In the genomic region with DNA sequence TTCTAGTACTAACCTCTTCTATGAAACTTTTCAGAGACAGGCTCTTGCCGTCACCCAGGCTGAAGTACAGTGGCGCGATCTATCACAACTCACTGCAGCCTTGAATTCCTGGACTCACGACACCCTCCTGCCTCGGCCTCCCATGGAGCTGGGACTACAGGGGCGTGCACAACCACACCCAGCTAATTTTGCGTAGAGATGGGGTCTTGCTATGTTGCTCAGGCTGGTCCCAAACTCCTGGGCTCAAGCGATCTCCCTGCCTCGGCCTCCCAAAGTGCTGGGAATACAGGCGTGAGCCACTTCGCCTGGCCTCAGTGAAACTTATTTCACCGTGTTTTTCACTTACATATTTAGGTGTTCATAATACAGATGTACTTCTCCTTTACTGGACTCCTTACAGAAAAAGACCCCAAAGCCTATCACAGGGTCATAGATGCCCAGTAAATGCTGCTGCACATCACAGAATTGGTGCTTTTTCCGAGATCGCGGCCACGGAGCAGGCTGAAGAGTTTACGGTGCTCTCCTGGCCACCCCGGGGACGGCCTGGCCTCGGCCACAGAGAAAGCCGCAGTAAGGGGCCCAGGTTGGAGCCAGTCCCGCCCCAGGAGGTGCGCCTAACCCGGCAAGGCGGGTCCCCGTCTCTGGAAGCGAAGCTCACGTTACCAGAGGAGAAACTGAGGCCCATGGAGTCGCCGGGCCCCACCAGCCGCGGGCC, we compare ENCODE assay signal across 1 cellular context.
TF ChIP-seq lines count a peak whose summit lies in the region.

No MANE protein-coding gene starts in this region.

TF ChIP-seq in HepG2, 621 proteins besides CTCF, POLR2A, EP300 and RAD21 (continues in another document):
- peak; percentile 88 for TF ChIP-seq ZNF121 (CRISPR knock-in tag; IDR thresholded peaks at IDR 0.05)
- TF ChIP-seq, protein P1, sequence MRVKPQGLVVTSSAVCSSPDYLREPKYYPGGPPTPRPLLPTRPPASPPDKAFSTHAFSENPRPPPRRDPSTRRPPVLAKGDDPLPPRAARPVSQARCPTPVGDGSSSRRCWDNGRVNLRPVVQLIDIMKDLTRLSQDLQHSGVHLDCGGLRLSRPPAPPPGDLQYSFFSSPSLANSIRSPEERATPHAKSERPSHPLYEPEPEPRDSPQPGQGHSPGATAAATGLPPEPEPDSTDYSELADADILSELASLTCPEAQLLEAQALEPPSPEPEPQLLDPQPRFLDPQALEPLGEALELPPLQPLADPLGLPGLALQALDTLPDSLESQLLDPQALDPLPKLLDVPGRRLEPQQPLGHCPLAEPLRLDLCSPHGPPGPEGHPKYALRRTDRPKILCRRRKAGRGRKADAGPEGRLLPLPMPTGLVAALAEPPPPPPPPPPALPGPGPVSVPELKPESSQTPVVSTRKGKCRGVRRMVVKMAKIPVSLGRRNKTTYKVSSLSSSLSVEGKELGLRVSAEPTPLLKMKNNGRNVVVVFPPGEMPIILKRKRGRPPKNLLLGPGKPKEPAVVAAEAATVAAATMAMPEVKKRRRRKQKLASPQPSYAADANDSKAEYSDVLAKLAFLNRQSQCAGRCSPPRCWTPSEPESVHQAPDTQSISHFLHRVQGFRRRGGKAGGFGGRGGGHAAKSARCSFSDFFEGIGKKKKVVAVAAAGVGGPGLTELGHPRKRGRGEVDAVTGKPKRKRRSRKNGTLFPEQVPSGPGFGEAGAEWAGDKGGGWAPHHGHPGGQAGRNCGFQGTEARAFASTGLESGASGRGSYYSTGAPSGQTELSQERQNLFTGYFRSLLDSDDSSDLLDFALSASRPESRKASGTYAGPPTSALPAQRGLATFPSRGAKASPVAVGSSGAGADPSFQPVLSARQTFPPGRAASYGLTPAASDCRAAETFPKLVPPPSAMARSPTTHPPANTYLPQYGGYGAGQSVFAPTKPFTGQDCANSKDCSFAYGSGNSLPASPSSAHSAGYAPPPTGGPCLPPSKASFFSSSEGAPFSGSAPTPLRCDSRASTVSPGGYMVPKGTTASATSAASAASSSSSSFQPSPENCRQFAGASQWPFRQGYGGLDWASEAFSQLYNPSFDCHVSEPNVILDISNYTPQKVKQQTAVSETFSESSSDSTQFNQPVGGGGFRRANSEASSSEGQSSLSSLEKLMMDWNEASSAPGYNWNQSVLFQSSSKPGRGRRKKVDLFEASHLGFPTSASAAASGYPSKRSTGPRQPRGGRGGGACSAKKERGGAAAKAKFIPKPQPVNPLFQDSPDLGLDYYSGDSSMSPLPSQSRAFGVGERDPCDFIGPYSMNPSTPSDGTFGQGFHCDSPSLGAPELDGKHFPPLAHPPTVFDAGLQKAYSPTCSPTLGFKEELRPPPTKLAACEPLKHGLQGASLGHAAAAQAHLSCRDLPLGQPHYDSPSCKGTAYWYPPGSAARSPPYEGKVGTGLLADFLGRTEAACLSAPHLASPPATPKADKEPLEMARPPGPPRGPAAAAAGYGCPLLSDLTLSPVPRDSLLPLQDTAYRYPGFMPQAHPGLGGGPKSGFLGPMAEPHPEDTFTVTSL (CRISPR knock-in tag; IDR thresholded peaks at IDR 0.05; ENCODE audit: borderline replicate concordance) = no peak
- no peak for TF ChIP-seq ZNF562 (CRISPR knock-in tag; IDR thresholded peaks at IDR 0.05; ENCODE audit: borderline replicate concordance)
- no peak for TF ChIP-seq ZNF564 (CRISPR knock-in tag; IDR thresholded peaks at IDR 0.05)
- TF ChIP-seq, protein P2, sequence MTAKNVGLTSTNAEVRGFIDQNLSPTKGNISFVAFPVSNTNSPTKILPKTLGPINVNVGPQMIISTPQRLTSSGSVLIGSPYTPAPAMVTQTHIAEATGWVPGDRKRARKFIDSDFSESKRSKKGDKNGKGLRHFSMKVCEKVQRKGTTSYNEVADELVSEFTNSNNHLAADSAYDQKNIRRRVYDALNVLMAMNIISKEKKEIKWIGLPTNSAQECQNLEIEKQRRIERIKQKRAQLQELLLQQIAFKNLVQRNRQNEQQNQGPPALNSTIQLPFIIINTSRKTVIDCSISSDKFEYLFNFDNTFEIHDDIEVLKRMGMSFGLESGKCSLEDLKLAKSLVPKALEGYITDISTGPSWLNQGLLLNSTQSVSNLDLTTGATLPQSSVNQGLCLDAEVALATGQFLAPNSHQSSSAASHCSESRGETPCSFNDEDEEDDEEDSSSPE (CRISPR knock-in tag; IDR thresholded peaks at IDR 0.05) = 0 out of 2 replicates have a peak, but pooled peaks have one; percentile 3
- TF ChIP-seq ERF (CRISPR knock-in tag; IDR thresholded peaks at IDR 0.05) = no peak
- TF ChIP-seq ZNF17 (CRISPR knock-in tag; IDR thresholded peaks at IDR 0.05) = no peak
- TF ChIP-seq HDAC1 (CRISPR knock-in tag; IDR thresholded peaks at IDR 0.05) = 0 out of 2 replicates have a peak, but pooled peaks have one; percentile 29
- peak; percentile 30; the same call in 1 of the 2 replicates for TF ChIP-seq NAIF1 (CRISPR knock-in tag; IDR thresholded peaks at IDR 0.05; ENCODE audit: borderline replicate concordance)
- no peak for TF ChIP-seq ZNF468 (CRISPR knock-in tag; IDR thresholded peaks at IDR 0.05)
- TF ChIP-seq, protein P3, sequence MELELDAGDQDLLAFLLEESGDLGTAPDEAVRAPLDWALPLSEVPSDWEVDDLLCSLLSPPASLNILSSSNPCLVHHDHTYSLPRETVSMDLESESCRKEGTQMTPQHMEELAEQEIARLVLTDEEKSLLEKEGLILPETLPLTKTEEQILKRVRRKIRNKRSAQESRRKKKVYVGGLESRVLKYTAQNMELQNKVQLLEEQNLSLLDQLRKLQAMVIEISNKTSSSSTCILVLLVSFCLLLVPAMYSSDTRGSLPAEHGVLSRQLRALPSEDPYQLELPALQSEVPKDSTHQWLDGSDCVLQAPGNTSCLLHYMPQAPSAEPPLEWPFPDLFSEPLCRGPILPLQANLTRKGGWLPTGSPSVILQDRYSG (CRISPR knock-in tag; IDR thresholded peaks at IDR 0.05) = no peak
- TF ChIP-seq NR1H2 (CRISPR knock-in tag; IDR thresholded peaks at IDR 0.05; ENCODE audit: borderline replicate concordance, low read depth) = no peak
- TF ChIP-seq, protein P4, sequence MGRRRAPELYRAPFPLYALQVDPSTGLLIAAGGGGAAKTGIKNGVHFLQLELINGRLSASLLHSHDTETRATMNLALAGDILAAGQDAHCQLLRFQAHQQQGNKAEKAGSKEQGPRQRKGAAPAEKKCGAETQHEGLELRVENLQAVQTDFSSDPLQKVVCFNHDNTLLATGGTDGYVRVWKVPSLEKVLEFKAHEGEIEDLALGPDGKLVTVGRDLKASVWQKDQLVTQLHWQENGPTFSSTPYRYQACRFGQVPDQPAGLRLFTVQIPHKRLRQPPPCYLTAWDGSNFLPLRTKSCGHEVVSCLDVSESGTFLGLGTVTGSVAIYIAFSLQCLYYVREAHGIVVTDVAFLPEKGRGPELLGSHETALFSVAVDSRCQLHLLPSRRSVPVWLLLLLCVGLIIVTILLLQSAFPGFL (CRISPR knock-in tag; IDR thresholded peaks at IDR 0.05) = no peak
- 0 out of 2 replicates have a peak, but pooled peaks have one; percentile 48 for TF ChIP-seq ZNF670 (CRISPR knock-in tag; IDR thresholded peaks at IDR 0.05; ENCODE audit: borderline replicate concordance)
- TF ChIP-seq EEA1 (CRISPR knock-in tag; IDR thresholded peaks at IDR 0.05; ENCODE audit: borderline replicate concordance) = 0 out of 2 replicates have a peak, but pooled peaks have one; percentile 54
- TF ChIP-seq, protein P5, sequence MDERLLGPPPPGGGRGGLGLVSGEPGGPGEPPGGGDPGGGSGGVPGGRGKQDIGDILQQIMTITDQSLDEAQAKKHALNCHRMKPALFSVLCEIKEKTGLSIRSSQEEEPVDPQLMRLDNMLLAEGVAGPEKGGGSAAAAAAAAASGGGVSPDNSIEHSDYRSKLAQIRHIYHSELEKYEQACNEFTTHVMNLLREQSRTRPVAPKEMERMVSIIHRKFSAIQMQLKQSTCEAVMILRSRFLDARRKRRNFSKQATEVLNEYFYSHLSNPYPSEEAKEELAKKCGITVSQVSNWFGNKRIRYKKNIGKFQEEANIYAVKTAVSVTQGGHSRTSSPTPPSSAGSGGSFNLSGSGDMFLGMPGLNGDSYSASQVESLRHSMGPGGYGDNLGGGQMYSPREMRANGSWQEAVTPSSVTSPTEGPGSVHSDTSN (CRISPR knock-in tag; IDR thresholded peaks at IDR 0.05) = no peak
- TF ChIP-seq ZNF441 (CRISPR knock-in tag; IDR thresholded peaks at IDR 0.05; ENCODE audit: borderline replicate concordance) = no peak
- TF ChIP-seq, protein P6, sequence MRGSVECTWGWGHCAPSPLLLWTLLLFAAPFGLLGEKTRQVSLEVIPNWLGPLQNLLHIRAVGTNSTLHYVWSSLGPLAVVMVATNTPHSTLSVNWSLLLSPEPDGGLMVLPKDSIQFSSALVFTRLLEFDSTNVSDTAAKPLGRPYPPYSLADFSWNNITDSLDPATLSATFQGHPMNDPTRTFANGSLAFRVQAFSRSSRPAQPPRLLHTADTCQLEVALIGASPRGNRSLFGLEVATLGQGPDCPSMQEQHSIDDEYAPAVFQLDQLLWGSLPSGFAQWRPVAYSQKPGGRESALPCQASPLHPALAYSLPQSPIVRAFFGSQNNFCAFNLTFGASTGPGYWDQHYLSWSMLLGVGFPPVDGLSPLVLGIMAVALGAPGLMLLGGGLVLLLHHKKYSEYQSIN (CRISPR knock-in tag; IDR thresholded peaks at IDR 0.05; ENCODE audit: borderline replicate concordance) = no peak
- no peak for TF ChIP-seq GABPB1 (CRISPR knock-in tag; IDR thresholded peaks at IDR 0.05)
- TF ChIP-seq ZNF572 (CRISPR knock-in tag; IDR thresholded peaks at IDR 0.05) = no peak
- TF ChIP-seq, protein P7, sequence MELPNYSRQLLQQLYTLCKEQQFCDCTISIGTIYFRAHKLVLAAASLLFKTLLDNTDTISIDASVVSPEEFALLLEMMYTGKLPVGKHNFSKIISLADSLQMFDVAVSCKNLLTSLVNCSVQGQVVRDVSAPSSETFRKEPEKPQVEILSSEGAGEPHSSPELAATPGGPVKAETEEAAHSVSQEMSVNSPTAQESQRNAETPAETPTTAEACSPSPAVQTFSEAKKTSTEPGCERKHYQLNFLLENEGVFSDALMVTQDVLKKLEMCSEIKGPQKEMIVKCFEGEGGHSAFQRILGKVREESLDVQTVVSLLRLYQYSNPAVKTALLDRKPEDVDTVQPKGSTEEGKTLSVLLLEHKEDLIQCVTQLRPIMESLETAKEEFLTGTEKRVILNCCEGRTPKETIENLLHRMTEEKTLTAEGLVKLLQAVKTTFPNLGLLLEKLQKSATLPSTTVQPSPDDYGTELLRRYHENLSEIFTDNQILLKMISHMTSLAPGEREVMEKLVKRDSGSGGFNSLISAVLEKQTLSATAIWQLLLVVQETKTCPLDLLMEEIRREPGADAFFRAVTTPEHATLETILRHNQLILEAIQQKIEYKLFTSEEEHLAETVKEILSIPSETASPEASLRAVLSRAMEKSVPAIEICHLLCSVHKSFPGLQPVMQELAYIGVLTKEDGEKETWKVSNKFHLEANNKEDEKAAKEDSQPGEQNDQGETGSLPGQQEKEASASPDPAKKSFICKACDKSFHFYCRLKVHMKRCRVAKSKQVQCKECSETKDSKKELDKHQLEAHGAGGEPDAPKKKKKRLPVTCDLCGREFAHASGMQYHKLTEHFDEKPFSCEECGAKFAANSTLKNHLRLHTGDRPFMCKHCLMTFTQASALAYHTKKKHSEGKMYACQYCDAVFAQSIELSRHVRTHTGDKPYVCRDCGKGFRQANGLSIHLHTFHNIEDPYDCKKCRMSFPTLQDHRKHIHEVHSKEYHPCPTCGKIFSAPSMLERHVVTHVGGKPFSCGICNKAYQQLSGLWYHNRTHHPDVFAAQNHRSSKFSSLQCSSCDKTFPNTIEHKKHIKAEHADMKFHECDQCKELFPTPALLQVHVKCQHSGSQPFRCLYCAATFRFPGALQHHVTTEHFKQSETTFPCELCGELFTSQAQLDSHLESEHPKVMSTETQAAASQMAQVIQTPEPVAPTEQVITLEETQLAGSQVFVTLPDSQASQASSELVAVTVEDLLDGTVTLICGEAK (IDR thresholded peaks at IDR 0.05) = no peak
- TF ChIP-seq, protein P7 (CRISPR knock-in tag; IDR thresholded peaks at IDR 0.05) = peak; percentile 8; the same call in 1 of the 2 replicates
- TF ChIP-seq, protein P8, sequence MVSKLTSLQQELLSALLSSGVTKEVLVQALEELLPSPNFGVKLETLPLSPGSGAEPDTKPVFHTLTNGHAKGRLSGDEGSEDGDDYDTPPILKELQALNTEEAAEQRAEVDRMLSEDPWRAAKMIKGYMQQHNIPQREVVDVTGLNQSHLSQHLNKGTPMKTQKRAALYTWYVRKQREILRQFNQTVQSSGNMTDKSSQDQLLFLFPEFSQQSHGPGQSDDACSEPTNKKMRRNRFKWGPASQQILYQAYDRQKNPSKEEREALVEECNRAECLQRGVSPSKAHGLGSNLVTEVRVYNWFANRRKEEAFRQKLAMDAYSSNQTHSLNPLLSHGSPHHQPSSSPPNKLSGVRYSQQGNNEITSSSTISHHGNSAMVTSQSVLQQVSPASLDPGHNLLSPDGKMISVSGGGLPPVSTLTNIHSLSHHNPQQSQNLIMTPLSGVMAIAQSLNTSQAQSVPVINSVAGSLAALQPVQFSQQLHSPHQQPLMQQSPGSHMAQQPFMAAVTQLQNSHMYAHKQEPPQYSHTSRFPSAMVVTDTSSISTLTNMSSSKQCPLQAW (CRISPR knock-in tag; IDR thresholded peaks at IDR 0.05) = 0 out of 2 replicates have a peak, but pooled peaks have one; percentile 21
- TF ChIP-seq SMARCE1 (IDR thresholded peaks at IDR 0.05; ENCODE audit: borderline replicate concordance) = no peak
- TF ChIP-seq DPF2 (CRISPR knock-in tag; IDR thresholded peaks at IDR 0.05; ENCODE audit: borderline replicate concordance, low read depth) = no peak
- no peak for TF ChIP-seq LCORL (IDR thresholded peaks at IDR 0.05)
- TF ChIP-seq LCORL (CRISPR knock-in tag; IDR thresholded peaks at IDR 0.05) = no peak
- 0 out of 2 replicates have a peak, but pooled peaks have one; percentile 12 for TF ChIP-seq ZNF788 (CRISPR knock-in tag; IDR thresholded peaks at IDR 0.05; ENCODE audit: borderline replicate concordance)
- TF ChIP-seq, protein P9, sequence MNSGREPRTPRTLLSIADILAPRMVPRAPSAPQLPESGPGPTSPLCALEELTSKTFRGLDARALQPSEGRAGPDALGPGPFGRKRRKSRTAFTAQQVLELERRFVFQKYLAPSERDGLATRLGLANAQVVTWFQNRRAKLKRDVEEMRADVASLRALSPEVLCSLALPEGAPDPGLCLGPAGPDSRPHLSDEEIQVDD (CRISPR knock-in tag; IDR thresholded peaks at IDR 0.05; ENCODE audit: borderline replicate concordance) = no peak
